Comparison of ENCODE assay signal across 9 cellular contexts in genomic region chr10:15585303-15585715, GRCh38.
A peak's percentile ranks its signal among the peaks of the same experiment; 100 is the strongest.
DNase-seq lines count a peak whose midpoint lies in the region; ATAC-seq and TF ChIP-seq lines count a peak whose summit lies in the region.
"Had no signal": no experiment of that assay in that cellular context is flagged by ENCODE, and none has a peak within 500 bp of the region (broad histone marks: within the 10 kb centered on the region; RNA-seq: fewer than 3 reads in every experiment).

No MANE protein-coding gene starts in this region.

- TF ChIP-seq POLR2A in gastroesophageal sphincter (IDR thresholded peaks at IDR 0.05): no peak

- H3K27ac Mint-ChIP-seq in activated CD8-positive, alpha-beta T cell treated with anti-CD3 and anti-CD28 coated beads for 36 hours: no peak overlapping the region
- H3K27ac Mint-ChIP-seq: IgD-negative memory B cell had no signal

- no peaks in the 10 kb centered on the region for H3K36me3 Mint-ChIP-seq in activated CD8-positive, alpha-beta T cell treated with anti-CD3 and anti-CD28 coated beads for 36 hours (ENCODE audit: low read depth)

- H3K4me3 Mint-ChIP-seq in activated CD8-positive, alpha-beta T cell treated with anti-CD3 and anti-CD28 coated beads for 36 hours: no peak overlapping the region
- H3K4me3 Mint-ChIP-seq: IgD-negative memory B cell had no signal

- no peak overlapping the region for H3K27ac ChIP-seq in gastroesophageal sphincter

- WGBS in gastroesophageal sphincter (ENCODE audit: low coverage in 1 of 2), 2 donors: 17 to 47% methylated on average over 2 to 5 of the region's 6 CpGs

- TF ChIP-seq CTCF in GM12865 (IDR thresholded peaks at IDR 0.05; ENCODE audit: insufficient read depth, low read depth, low read length, missing control alignments): peak; percentile 72
- TF ChIP-seq CTCF in activated CD8-positive, alpha-beta T cell treated with anti-CD3 and anti-CD28 coated beads for 36 hours (IDR thresholded peaks at IDR 0.05): peak; percentile 50
- peak; percentile 61 to 69 (median 62) for TF ChIP-seq CTCF in gastroesophageal sphincter (IDR thresholded peaks at IDR 0.05)

- peaks cover 4% of the 10 kb centered on the region for H3K27me3 Mint-ChIP-seq in activated CD8-positive, alpha-beta T cell treated with anti-CD3 and anti-CD28 coated beads for 36 hours

- no peak overlapping the region for H3K4me3 ChIP-seq in GM12865 (ENCODE audit: low read depth, low read length)
- no peak overlapping the region for H3K4me3 ChIP-seq in gastroesophageal sphincter

- POLR2A ChIA-PET in activated CD8-positive, alpha-beta T cell treated with anti-CD3 and anti-CD28 coated beads for 36 hours (lab: Charles Lee): no interaction called here

- peak; percentile 77 for ATAC-seq in HG02571 (IDR thresholded peaks at IDR 0.05; ENCODE audit: unreplicated experiment)
- ATAC-seq in activated CD8-positive, alpha-beta T cell treated with anti-CD3 and anti-CD28 coated beads for 36 hours: peak; percentile 61
- peak; percentile 61 for ATAC-seq in gastroesophageal sphincter
- no peak for ATAC-seq in GM19328 (IDR thresholded peaks at IDR 0.05; ENCODE audit: unreplicated experiment)

- no peaks in the 10 kb centered on the region for H3K27me3 ChIP-seq in gastroesophageal sphincter

- CTCF ChIA-PET in activated CD8-positive, alpha-beta T cell treated with anti-CD3 and anti-CD28 coated beads for 36 hours (lab: Charles Lee): interaction anchor here (0.7 to 2.9 kb wide), 9 partner anchors 9 to 294 kb away, joined by 3 to 15 read pairs (median 4); no protein-coding TSS in a partner anchor

- no peak for TF ChIP-seq EP300 in gastroesophageal sphincter (IDR thresholded peaks at IDR 0.05)

- H3K36me3 ChIP-seq in gastroesophageal sphincter: peaks cover 0 to 22% of the 10 kb centered on the region in 2 donors

- peaks cover 3% of the 10 kb centered on the region for H3K9me3 Mint-ChIP-seq in activated CD8-positive, alpha-beta T cell treated with anti-CD3 and anti-CD28 coated beads for 36 hours

- intact Hi-C loops in activated CD8-positive, alpha-beta T cell treated with anti-CD3 and anti-CD28 coated beads for 36 hours (cut with micrococcal nuclease): no loop called here
- intact Hi-C loops in posterior vena cava (cut with DNase I): no loop called here

- no peaks in the 10 kb centered on the region for H3K4me1 Mint-ChIP-seq in activated CD8-positive, alpha-beta T cell treated with anti-CD3 and anti-CD28 coated beads for 36 hours (ENCODE audit: low read depth)
- H3K4me1 Mint-ChIP-seq: IgD-negative memory B cell had no signal

- no peaks in the 10 kb centered on the region for H3K9me3 ChIP-seq in gastroesophageal sphincter

- peaks cover 0 to 12% (median 0%) of the 10 kb centered on the region in 3 donors for H3K4me1 ChIP-seq in gastroesophageal sphincter

- DNase-seq in AG08395 (ENCODE audit: low spot score): peak; percentile 79
- DNase-seq in GM12865 (ENCODE audit: low read depth): peak; percentile 60
- peak; percentile 41 for DNase-seq in NCI-H146 (lab: John Stamatoyannopoulos, UW)
- DNase-seq in activated CD8-positive, alpha-beta T cell treated with anti-CD3 and anti-CD28 coated beads for 36 hours: peak; percentile 63
- peak; percentile 85 for DNase-seq in posterior vena cava (ENCODE audit: low spot score)
